In the genomic region with DNA sequence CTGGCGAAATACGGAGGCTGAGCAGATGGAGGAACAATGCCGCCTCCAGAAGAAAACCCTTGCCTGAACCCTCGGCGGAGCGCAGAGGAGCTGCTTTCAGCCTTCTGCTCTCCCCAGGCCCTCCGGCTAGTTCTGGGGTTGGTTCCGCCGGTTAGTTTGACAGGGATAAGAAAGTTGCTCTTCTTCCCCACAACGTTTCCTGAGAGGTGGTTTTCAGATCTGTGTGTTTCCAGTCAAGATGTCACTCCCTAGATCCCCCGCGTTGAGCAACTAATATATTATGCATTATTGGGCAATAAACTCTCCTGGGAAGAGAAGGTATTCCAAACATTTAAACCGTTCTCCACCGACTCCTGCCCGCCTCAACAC, we compare ENCODE assay signal across 7 cellular contexts. TPM values are rescaled to one million over a fixed set of nuclear protein-coding genes. Genes with fewer than 3 reads are reported as not detected.
A peak's percentile ranks its signal among the peaks of the same experiment; 100 is the strongest.
DNase-seq lines count a peak whose midpoint lies in the region; TF ChIP-seq lines count a peak whose summit lies in the region.

No MANE protein-coding gene starts in this region.

- H3K4me1 Mint-ChIP-seq in HFFc6 (ENCODE audit: low read depth): peaks cover 59% of the 10 kb centered on the region

- no peaks in the 10 kb centered on the region for H3K9me3 Mint-ChIP-seq in HFFc6

- intact Hi-C loops in stomach (cut with DNase I; ENCODE audit: low total_unique reads): no loop called here

- H3K4me3 ChIP-seq in iPS-18c (ENCODE audit: insufficient read depth, low read depth, low read length) (peak overlapping the region; percentile 81), stomach (peak overlapping the region; percentile 65 to 96 (median 72))

- H3K9me3 ChIP-seq in iPS-18c (ENCODE audit: control insufficient read depth, insufficient read depth, low read length) (no peaks in the 10 kb centered on the region), stomach (no peaks in the 10 kb centered on the region)

- peak overlapping the region; percentile 59 to 91 (median 84) for H3K27ac ChIP-seq in stomach

- no peak for TF ChIP-seq POLR2A in stomach (IDR thresholded peaks at IDR 0.05)

- peaks cover 0 to 33% (median 16%) of the 10 kb centered on the region in 3 donors for H3K27me3 ChIP-seq in stomach

- WGBS in stomach, 5 donors: 5 to 12% (median 8%) methylated on average over 15 of the region's 15 CpGs

- TF ChIP-seq EP300 in stomach (IDR thresholded peaks at IDR 0.05): no peak

- H3K27ac Mint-ChIP-seq in HFFc6: peak overlapping the region; percentile 81

- H3K36me3 ChIP-seq in stomach: no peaks in the 10 kb centered on the region

- peak overlapping the region; percentile 92 for H3K4me3 Mint-ChIP-seq in HFFc6

- H3K36me3 Mint-ChIP-seq in HFFc6 (ENCODE audit: low read depth): no peaks in the 10 kb centered on the region

- TF ChIP-seq CTCF in HFFc6 (IDR thresholded peaks at IDR 0.05) (peak; percentile 6; the same call in 1 of the 2 replicates), stomach (IDR thresholded peaks at IDR 0.05) (no peak)

- DNase-seq in HFFc6 (no peak), amniotic epithelial cell (ENCODE audit: low read depth) (peak; percentile 61), stomach (no peak), DMS53 (lab: John Stamatoyannopoulos, UW) (no peak), middle frontal gyrus (ENCODE audit: extremely low spot score, low spot score) (no peak)
- no peak for DNase-seq in activated naive CD4-positive, alpha-beta T cell treated with Interleukin-2 at 50 U/mL for 16 hours

- peaks cover 11% of the 10 kb centered on the region for H3K27me3 Mint-ChIP-seq in HFFc6 (ENCODE audit: insufficient read depth)

- peaks cover 0 to 42% (median 31%) of the 10 kb centered on the region in 4 donors for H3K4me1 ChIP-seq in stomach

RNA-seq across cellular contexts. Expression of gene NLGN1, which starts 0.6 kb away (rescaled TPM):
- total RNA-seq in HFFc6 (2021; fragmentation: NEBNext Ultra II Directional; extraction: Animal tissue kit (Norgen Biotek cat#: 25700)): 10 to 100 TPM; 10.0 to 17.2 (median 15.7) TPM
- 10 to 100 TPM in 3 of 5 donors, 1 to 10 TPM in 1, not detected in 1; 4.8 to 45.2 (median 10.4) TPM for total RNA-seq in stomach
- polyA plus RNA-seq in stomach: under 1 TPM; 0.15 to 0.38 (median 0.37) TPM
